20 cellular contexts compared by ENCODE assay signal in genomic region chr7:849145-849544, GRCh38. TPM values are rescaled to one million over a fixed set of nuclear protein-coding genes. Genes with fewer than 3 reads are reported as not detected.
DNase-seq lines count a peak whose midpoint lies in the region; ATAC-seq and TF ChIP-seq lines count a peak whose summit lies in the region.
"Had no signal": no experiment of that assay in that cellular context is flagged by ENCODE, and none has a peak within 500 bp of the region (broad histone marks: within the 10 kb centered on the region; RNA-seq: fewer than 3 reads in every experiment).

No MANE protein-coding gene starts in this region.

- peaks cover 14% of the 10 kb centered on the region for H3K36me3 Mint-ChIP-seq in glutamatergic neuron (ENCODE audit: unreplicated experiment)

- no peaks in the 10 kb centered on the region for H3K27me3 ChIP-seq in right atrium auricular region
- H3K27me3 ChIP-seq in psoas muscle (ENCODE audit: insufficient read depth in 3 of 3, low read length in 2 of 3): no peaks in the 10 kb centered on the region

- peaks cover 14% of the 10 kb centered on the region for H3K27me3 Mint-ChIP-seq in glutamatergic neuron (ENCODE audit: unreplicated experiment)
- H3K27me3 Mint-ChIP-seq: B cell; CD4-positive, CD25-positive, alpha-beta regulatory T cell; CD8-positive, alpha-beta memory T cell; IgD-negative memory B cell had no signal

- no peak for ATAC-seq in left ventricle myocardium superior
- peak in 3 of 4 donors; percentile 20 to 41 (median 28) for ATAC-seq in psoas muscle
- no peak for ATAC-seq in GM19035 (IDR thresholded peaks at IDR 0.05; ENCODE audit: unreplicated experiment)
- ATAC-seq in GM19023 (IDR thresholded peaks at IDR 0.05; ENCODE audit: unreplicated experiment): no peak
- ATAC-seq: GM12878, GM23338, HCT116 had no signal

- DNase-seq in right atrium auricular region (ENCODE audit: low spot score): no peak
- no peak for DNase-seq in left ventricle myocardium superior
- no peak for DNase-seq in glutamatergic neuron
- no peak for DNase-seq in psoas muscle
- DNase-seq: C1 segment of cervical spinal cord; CD4-positive, CD25-positive, alpha-beta regulatory T cell; CD8-positive, alpha-beta memory T cell; COR-L47; DMS 273 treated with DMSO at 0.1 percent for 48 hours; DMS53; DND-41; EL; H7 had no signal

- peaks cover 11% of the 10 kb centered on the region for H3K4me1 Mint-ChIP-seq in glutamatergic neuron (ENCODE audit: low read depth, unreplicated experiment)
- H3K4me1 Mint-ChIP-seq: B cell; CD8-positive, alpha-beta memory T cell; GM23338 had no signal

- H3K27ac Mint-ChIP-seq in glutamatergic neuron (ENCODE audit: unreplicated experiment): peak overlapping the region; percentile 65
- H3K27ac Mint-ChIP-seq: B cell; CD8-positive, alpha-beta memory T cell; GM23338 had no signal

- H3K4me3 ChIP-seq in right atrium auricular region (no peak overlapping the region), psoas muscle (no peak overlapping the region)
- H3K4me3 ChIP-seq: GM12878, GM23338 had no signal

- peaks cover 22% of the 10 kb centered on the region for H3K9me3 Mint-ChIP-seq in glutamatergic neuron (ENCODE audit: unreplicated experiment)
- H3K9me3 Mint-ChIP-seq: CD4-positive, CD25-positive, alpha-beta regulatory T cell; CD8-positive, alpha-beta memory T cell; IgD-negative memory B cell had no signal

- intact Hi-C loops in left ventricle myocardium superior (cut with micrococcal nuclease) (no loop called here), psoas muscle (cut with DNase I) (no loop called here)

- no peak overlapping the region for H3K4me3 Mint-ChIP-seq in glutamatergic neuron (ENCODE audit: unreplicated experiment)
- H3K4me3 Mint-ChIP-seq: B cell; CD4-positive, CD25-positive, alpha-beta regulatory T cell; CD8-positive, alpha-beta memory T cell; GM23338 had no signal

- H3K36me3 ChIP-seq in right atrium auricular region (peaks cover 47% of the 10 kb centered on the region), psoas muscle (ENCODE audit: insufficient read depth in 1 of 2, low read depth in 1 of 2) (peaks cover 9 to 75% of the 10 kb centered on the region in 2 donors)

- H3K9me3 ChIP-seq in right atrium auricular region: no peaks in the 10 kb centered on the region
- no peaks in the 10 kb centered on the region for H3K9me3 ChIP-seq in psoas muscle

- H3K4me1 ChIP-seq in right atrium auricular region (peaks cover 0 to 4% of the 10 kb centered on the region in 2 donors), psoas muscle (peaks cover 4% of the 10 kb centered on the region)

- TF ChIP-seq CTCF in right atrium auricular region (IDR thresholded peaks at IDR 0.05) (no peak), glutamatergic neuron (IDR thresholded peaks at IDR 0.05; ENCODE audit: partially characterized antibody, unreplicated experiment) (no peak), psoas muscle (IDR thresholded peaks at IDR 0.05) (no peak)

- H3K27ac ChIP-seq in right atrium auricular region (peak overlapping the region; percentile 28 to 62), psoas muscle (no peak overlapping the region)

- 86 to 92% (median 91%) methylated on average over 14 of the region's 14 CpGs for WGBS in psoas muscle, 3 donors

RNA-seq across cellular contexts. Expression of gene SUN1, which starts 16.9 kb away (rescaled TPM):
- total RNA-seq in right atrium auricular region (10 to 100 TPM; 84.4 to 97.5 TPM), left ventricle myocardium superior (186 TPM), glutamatergic neuron (ENCODE audit: unreplicated experiment) (879 TPM), psoas muscle (100 to 1,000 TPM; 125 to 144 (median 137) TPM)
- 100 to 1,000 TPM in 1 of 3 donors, 10 to 100 TPM in 2; 52.5 to 159 (median 64.6) TPM for polyA plus RNA-seq in psoas muscle

RNA-seq across cellular contexts. Expression of gene GET4, which starts 27.2 kb away (rescaled TPM):
- 10 to 100 TPM; 16.1 to 19.7 TPM for total RNA-seq in right atrium auricular region
- 20.6 TPM for total RNA-seq in left ventricle myocardium superior
- total RNA-seq in glutamatergic neuron (ENCODE audit: unreplicated experiment): 70.2 TPM
- total RNA-seq in psoas muscle: 10 to 100 TPM; 27.3 to 42.3 (median 29.1) TPM
- 10 to 100 TPM; 36.8 to 51.1 (median 48.3) TPM for polyA plus RNA-seq in psoas muscle

Comparison
In these comparisons a context has a peak if more than half of its experiments do, and no peak if none do; other contexts are left out.
1. ATAC-seq: peak in psoas muscle (3 of 4); none in left ventricle myocardium superior (single experiment), GM19035 (single experiment) and GM19023 (single experiment).